In the genomic region with DNA sequence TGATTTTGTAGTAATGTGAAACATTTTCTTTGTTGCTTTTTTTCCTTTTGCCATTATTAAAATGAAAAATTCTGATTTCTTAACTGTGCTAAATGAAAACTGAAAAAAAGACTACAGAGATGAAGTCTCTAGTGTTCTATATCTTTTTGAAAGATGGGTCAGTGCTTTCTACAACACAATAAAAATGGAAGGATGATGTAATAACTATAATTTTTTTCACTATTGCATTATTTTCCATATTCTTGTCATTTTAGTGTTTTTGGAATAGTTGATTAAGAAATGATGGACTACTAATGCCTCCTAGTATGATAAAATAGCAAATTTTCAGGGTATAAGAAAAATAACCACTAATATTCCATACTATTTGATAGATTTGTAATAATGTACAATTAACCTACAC, we compare ENCODE assay signal across 22 cellular contexts.
"Had no signal": no experiment of that assay in that cellular context is flagged by ENCODE, and none has a peak within 500 bp of the region (broad histone marks: within the 10 kb centered on the region; RNA-seq: fewer than 3 reads in every experiment).

No MANE protein-coding gene starts in this region.

- H2AFZ ChIP-seq: hepatocyte, neural progenitor cell had no signal

- H3K9ac ChIP-seq: neural progenitor cell had no signal

- DNase-seq: dorsolateral prefrontal cortex; effector CD8-positive, alpha-beta T cell; foreskin melanocyte; head of caudate nucleus; left colon; left ventricle myocardium superior; mesenchymal stem cell; midbrain; nucleus accumbens; pancreas; right cardiac atrium; stimulated activated CD4-positive, alpha-beta T cell treated with anti-CD3 and anti-CD28 coated beads, Interleukin-4, amount 100 ng/mL, for 1 hour; stimulated activated CD8-positive, alpha-beta memory T cell treated with anti-CD3 and anti-CD28 coated beads, Interleukin-4, amount 100 ng/mL, for 48 hours; stimulated activated naive CD8-positive, alpha-beta T cell treated with anti-CD3 and anti-CD28 coated beads, Interleukin-15, Interleukin-2, amounts not matched to agents 100 U/mL and 50 U/mL, for 24 hours; tibial artery; uterus had no signal

- FAIRE-seq: pancreas had no signal

- H3K27ac ChIP-seq: dorsolateral prefrontal cortex, hepatocyte, neural progenitor cell, pancreas, tibial artery, upper lobe of left lung, uterus had no signal

- H3K36me3 ChIP-seq: pancreas, tibial artery, upper lobe of left lung had no signal

- H3K4me2 ChIP-seq: hepatocyte, neural progenitor cell had no signal

- H3K4me1 ChIP-seq: neural progenitor cell, tibial artery, uterus had no signal

- H3K9me3 ChIP-seq: pancreas, tibial artery, upper lobe of left lung, uterus had no signal

- H3K27me3 ChIP-seq: dorsolateral prefrontal cortex, hepatocyte, neural progenitor cell, pancreas, tibial artery, upper lobe of left lung, uterus had no signal

- ATAC-seq: left colon; left ventricle myocardium superior; natural killer cell treated with Interleukin-12 subunit alpha and Interleukin-12 subunit beta and Interleukin-15 and Interleukin-18, amount 100 ng/mL, for 72 hours; pancreas; right cardiac atrium; stimulated activated effector memory CD8-positive, alpha-beta T cell treated with anti-CD3 and anti-CD28 coated beads, Interleukin-12 subunit alpha, Interleukin-12 subunit beta, amount 100 ng/mL, for 72 hours; stimulated activated naive CD8-positive, alpha-beta T cell treated with anti-CD3 and anti-CD28 coated beads, Interleukin-15, Interleukin-2, amounts not matched to agents 100 U/mL and 50 U/mL, for 24 hours had no signal

- H3K4me3 ChIP-seq: dorsolateral prefrontal cortex, hepatocyte, lung, neural progenitor cell, pancreas, tibial artery, upper lobe of left lung, uterus had no signal
